26 cellular contexts compared by ENCODE assay signal in genomic region chr15:67130166-67130565, GRCh38.
DNase-seq lines count a peak whose midpoint lies in the region; ATAC-seq, FAIRE-seq and TF ChIP-seq lines count a peak whose summit lies in the region.
"Had no signal": no experiment of that assay in that cellular context is flagged by ENCODE, and none has a peak within 500 bp of the region (broad histone marks: within the 10 kb centered on the region; RNA-seq: fewer than 3 reads in every experiment).

No MANE protein-coding gene starts in this region.

- POLR2A ChIA-PET in T-cell (lab: Charles Lee): no interaction called here

- H3K9me1 ChIP-seq in keratinocyte (ENCODE audit: control insufficient read depth, extremely low read depth, insufficient read depth, low read length): peaks cover 8% of the 10 kb centered on the region

- ATAC-seq in T-cell (replicated peaks in 1 of 4) (no peak), GM18873 (IDR thresholded peaks at IDR 0.05; ENCODE audit: low FRiP score, unreplicated experiment) (no peak)
- ATAC-seq in stimulated activated naive B cell treated with anti-CD40 and anti-IgM and Interleukin-4, amounts not matched to agents 10 μg/mL and 1 μg/mL and 100 μg/mL, for 72 hours (replicated peaks): no peak
- ATAC-seq: activated CD8-positive, alpha-beta memory T cell treated with anti-CD3 and anti-CD28 coated beads, Interleukin-2, amount 10 ng/mL, durations not matched to agents 7 days and 5 days had no signal

- peaks cover 85% of the 10 kb centered on the region for H3K4me1 Mint-ChIP-seq in T-helper 1 cell treated with Interleukin-12 subunit alpha and Interleukin-12 subunit beta and Interleukin-4 antibody, amounts not matched to agents 30 μg/mL and 1 μg/mL, for 36 hours (ENCODE audit: low read depth)
- peaks cover 59 to 93% (median 93%) of the 10 kb centered on the region in 3 donors for H3K4me1 Mint-ChIP-seq in T-cell
- peaks cover 68 to 94% of the 10 kb centered on the region in 2 donors for H3K4me1 Mint-ChIP-seq in stimulated activated naive B cell treated with anti-CD40 and anti-IgM and Interleukin-4, amounts not matched to agents 10 μg/mL and 1 μg/mL and 100 μg/mL, for 72 hours

- no peaks in the 10 kb centered on the region for H3K27me3 Mint-ChIP-seq in T-helper 1 cell treated with Interleukin-12 subunit alpha and Interleukin-12 subunit beta and Interleukin-4 antibody, amounts not matched to agents 30 μg/mL and 1 μg/mL, for 36 hours (ENCODE audit: low read depth)
- no peaks in the 10 kb centered on the region for H3K27me3 Mint-ChIP-seq in T-cell
- H3K27me3 Mint-ChIP-seq in stimulated activated naive B cell treated with anti-CD40 and anti-IgM and Interleukin-4, amounts not matched to agents 10 μg/mL and 1 μg/mL and 100 μg/mL, for 72 hours: no peaks in the 10 kb centered on the region
- H3K27me3 Mint-ChIP-seq: activated CD8-positive, alpha-beta memory T cell treated with anti-CD3 and anti-CD28 coated beads, Interleukin-2, amount 10 ng/mL, durations not matched to agents 7 days and 5 days had no signal

- H3K27ac Mint-ChIP-seq in T-helper 1 cell treated with Interleukin-12 subunit alpha and Interleukin-12 subunit beta and Interleukin-4 antibody, amounts not matched to agents 30 μg/mL and 1 μg/mL, for 36 hours: peak overlapping the region; percentile 79
- H3K27ac Mint-ChIP-seq in T-cell: peak overlapping the region; percentile 58 to 72
- peak overlapping the region; percentile 51 for H3K27ac Mint-ChIP-seq in stimulated activated naive B cell treated with anti-CD40 and anti-IgM and Interleukin-4, amounts not matched to agents 10 μg/mL and 1 μg/mL and 100 μg/mL, for 72 hours

- peak overlapping the region; percentile 76 for H3K27ac ChIP-seq in keratinocyte (ENCODE audit: control insufficient read depth, insufficient read depth, low read length)
- H3K27ac ChIP-seq: 22Rv1, left lung, parathyroid adenoma, thoracic aorta had no signal

- H3K27me3 ChIP-seq in keratinocyte (ENCODE audit: control insufficient read depth, extremely low read depth, insufficient read depth, low read length): no peaks in the 10 kb centered on the region
- H3K27me3 ChIP-seq: foreskin keratinocyte, left lung had no signal

- DNase-seq in T-helper 1 cell (no peak), T-cell (no peak), keratinocyte (ENCODE audit: low read depth, low spot score) (no peak), D341Med (ENCODE audit: low spot score) (no peak), amniotic stem cell (lab: John Stamatoyannopoulos, UW) (no peak)
- DNase-seq in stimulated activated naive B cell treated with anti-CD40 and anti-IgM and Interleukin-4, amounts not matched to agents 10 μg/mL and 1 μg/mL and 100 μg/mL, for 72 hours: no peak
- DNase-seq: activated CD4-positive, CD25-positive, alpha-beta regulatory T cell; activated CD8-positive, alpha-beta memory T cell treated with anti-CD3 and anti-CD28 coated beads, Interleukin-2, amount 10 ng/mL, durations not matched to agents 7 days and 5 days; activated gamma-delta T cell treated with Interleukin-2 at 50 U/mL for 16 hours; left lung; NCI-H146; NCI-H345; stimulated activated CD4-positive, alpha-beta T cell treated with anti-CD3 and anti-CD28 coated beads, Interleukin-4, amount 100 ng/mL, for 4 hours; stimulated activated CD8-positive, alpha-beta memory T cell treated with anti-CD3 and anti-CD28 coated beads, Interleukin-4, amount 100 ng/mL, for 48 hours had no signal

- H3K9me3 Mint-ChIP-seq in T-helper 1 cell treated with Interleukin-12 subunit alpha and Interleukin-12 subunit beta and Interleukin-4 antibody, amounts not matched to agents 30 μg/mL and 1 μg/mL, for 36 hours: no peaks in the 10 kb centered on the region
- H3K9me3 Mint-ChIP-seq in T-cell: no peaks in the 10 kb centered on the region
- no peaks in the 10 kb centered on the region for H3K9me3 Mint-ChIP-seq in stimulated activated naive B cell treated with anti-CD40 and anti-IgM and Interleukin-4, amounts not matched to agents 10 μg/mL and 1 μg/mL and 100 μg/mL, for 72 hours
- H3K9me3 Mint-ChIP-seq: CD14-positive monocyte had no signal

- FAIRE-seq in keratinocyte (lab: Jason Lieb, UNC): no peak
- FAIRE-seq: astrocyte, colon, endothelial cell of umbilical vein, GM19239 had no signal

- TF ChIP-seq CTCF in keratinocyte (optimal IDR thresholded peaks at IDR 0.05 in 1 of 3, IDR thresholded peaks at IDR 0.05 in 1 of 3, conservative IDR thresholded peaks at IDR 0.05 in 1 of 3; ENCODE audit: extremely low read depth in 1 of 3, insufficient read depth in 2 of 3, low read length in 3 of 3): no peak

- H3K36me3 ChIP-seq in keratinocyte (ENCODE audit: control insufficient read depth in 2 of 2, extremely low read depth in 1 of 2, insufficient read depth in 2 of 2, low read length in 2 of 2): peaks cover 2 to 23% of the 10 kb centered on the region in 2 experiments
- H3K36me3 ChIP-seq: left lung, thoracic aorta had no signal

- dilution Hi-C loops in keratinocyte (cut with MboI; ENCODE audit: extremely low pct_ligation_motif_present, low sequenced_read_pairs): no loop called here

- CTCF ChIA-PET in T-cell (lab: Charles Lee): interaction anchor here in 1 of 2 donors (0.6 kb wide), 1 partner anchor 32 kb away, joined by 8 read pairs; no protein-coding TSS in a partner anchor

- peak overlapping the region; percentile 63 for H3K9ac ChIP-seq in keratinocyte (ENCODE audit: control insufficient read depth, extremely low read depth, insufficient read depth, low read length)
- H3K9ac ChIP-seq: parathyroid adenoma had no signal

- no peak overlapping the region for H3K4me3 Mint-ChIP-seq in T-helper 1 cell treated with Interleukin-12 subunit alpha and Interleukin-12 subunit beta and Interleukin-4 antibody, amounts not matched to agents 30 μg/mL and 1 μg/mL, for 36 hours
- no peak overlapping the region for H3K4me3 Mint-ChIP-seq in T-cell
- H3K4me3 Mint-ChIP-seq in stimulated activated naive B cell treated with anti-CD40 and anti-IgM and Interleukin-4, amounts not matched to agents 10 μg/mL and 1 μg/mL and 100 μg/mL, for 72 hours: no peak overlapping the region
- H3K4me3 Mint-ChIP-seq: activated CD8-positive, alpha-beta memory T cell treated with anti-CD3 and anti-CD28 coated beads, Interleukin-2, amount 10 ng/mL, durations not matched to agents 7 days and 5 days; CD14-positive monocyte had no signal

- H3K36me3 Mint-ChIP-seq in T-helper 1 cell treated with Interleukin-12 subunit alpha and Interleukin-12 subunit beta and Interleukin-4 antibody, amounts not matched to agents 30 μg/mL and 1 μg/mL, for 36 hours (ENCODE audit: low read depth): peaks cover 40% of the 10 kb centered on the region
- H3K36me3 Mint-ChIP-seq in T-cell: peaks cover 14% of the 10 kb centered on the region
- H3K36me3 Mint-ChIP-seq in stimulated activated naive B cell treated with anti-CD40 and anti-IgM and Interleukin-4, amounts not matched to agents 10 μg/mL and 1 μg/mL and 100 μg/mL, for 72 hours: peaks cover 15 to 29% of the 10 kb centered on the region in 2 donors

- H3K4me1 ChIP-seq in keratinocyte (ENCODE audit: control insufficient read depth, extremely low read depth, insufficient read depth, low read length): peaks cover 87% of the 10 kb centered on the region

- H4K20me1 ChIP-seq in keratinocyte (ENCODE audit: control insufficient read depth, extremely low read depth, insufficient read depth, low read length): peaks cover 3% of the 10 kb centered on the region

- no peak overlapping the region for H3K4me3 ChIP-seq in keratinocyte (ENCODE audit: control insufficient read depth in 2 of 3, extremely low read depth in 1 of 3, insufficient read depth in 2 of 3, low read depth in 1 of 3, low read length in 3 of 3)
- H3K4me3 ChIP-seq: left lung, skin epidermis, thoracic aorta had no signal

- H2AFZ ChIP-seq in keratinocyte (ENCODE audit: control insufficient read depth, low read length): no peak overlapping the region
- H2AFZ ChIP-seq: parathyroid adenoma had no signal

- no peaks in the 10 kb centered on the region for H3K9me3 ChIP-seq in keratinocyte (ENCODE audit: control insufficient read depth, low read depth, low read length)
- H3K9me3 ChIP-seq: left lung, thoracic aorta had no signal

- peaks cover 84% of the 10 kb centered on the region for H3K79me2 ChIP-seq in keratinocyte (ENCODE audit: control insufficient read depth, insufficient read depth, low read length)

- no peak overlapping the region for H3K4me2 ChIP-seq in keratinocyte (ENCODE audit: control insufficient read depth, extremely low read depth, insufficient read depth, low read depth, low read length)
